ENCODE assay signal across 8 cellular contexts in genomic region chr20:43914286-43914685, GRCh38. TPM values are rescaled to one million over a fixed set of nuclear protein-coding genes. Genes with fewer than 3 reads are reported as not detected.
A peak's percentile ranks its signal among the peaks of the same experiment; 100 is the strongest.
DNase-seq lines count a peak whose midpoint lies in the region; ATAC-seq and TF ChIP-seq lines count a peak whose summit lies in the region.

No MANE protein-coding gene starts in this region.

- intact Hi-C loops in spleen (cut with DNase I; ENCODE audit: low total_unique reads) (no loop called here), head of caudate nucleus (cut with DNase I) (no loop called here)

- H3K4me3 ChIP-seq in BLaER1, result peak overlapping the region; percentile 67
- H3K4me3 ChIP-seq in epithelial cell of proximal tubule (ENCODE audit: low read depth, low read length), result peak overlapping the region; percentile 46
- peak overlapping the region in 6 of 8 donors; percentile 17 to 69 (median 40) for H3K4me3 ChIP-seq in spleen
- H3K4me3 ChIP-seq in WERI-Rb-1 (ENCODE audit: low read depth, low read length), result no peak overlapping the region

- H3K27ac ChIP-seq in BLaER1, result 0 out of 2 replicates have a peak overlapping the region, but pooled peaks have one; percentile 58
- peak overlapping the region; percentile 16 for H3K27ac ChIP-seq in RWPE1
- no peak overlapping the region for H3K27ac ChIP-seq in spleen
- H3K27ac ChIP-seq in WERI-Rb-1, result no peak overlapping the region

- H4K20me1 ChIP-seq in BLaER1, result 0 out of 2 replicates have a peak, but pooled peaks cover 5% of the 10 kb centered on the region

- H3K4me1 ChIP-seq in BLaER1 (peaks cover 14% of the 10 kb centered on the region), spleen (peaks cover 5 to 28% (median 17%) of the 10 kb centered on the region in 6 donors)

- DNase-seq in RWPE1 (ENCODE audit: low spot score) (peak; percentile 45), epithelial cell of proximal tubule (ENCODE audit: low read depth) (no peak), spleen (no peak), WERI-Rb-1 (no peak), head of caudate nucleus (no peak)

- peaks cover 18% of the 10 kb centered on the region for H3K27me3 ChIP-seq in BLaER1
- peaks cover 0 to 59% (median 37%) of the 10 kb centered on the region in 7 donors for H3K27me3 ChIP-seq in spleen (replicated peaks in 1 of 7)
- H3K27me3 ChIP-seq in WERI-Rb-1 (ENCODE audit: insufficient read depth, low read depth, severe bottlenecking), result peaks cover 67% of the 10 kb centered on the region

- H3K4me2 ChIP-seq in BLaER1, result peak overlapping the region; percentile 69

- POLR2A ChIA-PET in RWPE1 (lab: Yijun Ruan, JAX; ENCODE audit: low non-redundant PET), result no interaction called here

- no peaks in the 10 kb centered on the region for H3K36me3 ChIP-seq in BLaER1
- H3K36me3 ChIP-seq in spleen, result no peaks in the 10 kb centered on the region
- no peaks in the 10 kb centered on the region for H3K36me3 ChIP-seq in WERI-Rb-1

- ATAC-seq in GM21423 (IDR thresholded peaks at IDR 0.05; ENCODE audit: unreplicated experiment) (peak; percentile 8), GM18520 (IDR thresholded peaks at IDR 0.05; ENCODE audit: unreplicated experiment) (no peak)

- H3K9ac ChIP-seq in BLaER1, result peak overlapping the region; percentile 65; the same call in 1 of the 2 replicates

- H3K9me3 ChIP-seq in BLaER1 (peaks cover 37% of the 10 kb centered on the region), spleen (peaks cover 0 to 27% (median 13%) of the 10 kb centered on the region in 8 donors), WERI-Rb-1 (ENCODE audit: severe bottlenecking) (peaks cover 14% of the 10 kb centered on the region)

- TF ChIP-seq CTCF in RWPE1 (conservative IDR thresholded peaks at IDR 0.05; ENCODE audit: low read depth) (no peak), epithelial cell of proximal tubule (conservative IDR thresholded peaks at IDR 0.05; ENCODE audit: low read depth, low read length) (no peak), spleen (IDR thresholded peaks at IDR 0.05 in 8 of 11, conservative IDR thresholded peaks at IDR 0.05 in 3 of 11) (no peak), WERI-Rb-1 (IDR thresholded peaks at IDR 0.05; ENCODE audit: low read depth, low read length) (no peak)

- CTCF ChIA-PET in RWPE1 (lab: Yijun Ruan, JAX), result interaction anchor here (0.6 kb wide), 3 partner anchors 104 to 828 kb away, joined by 3 to 4 read pairs (median 3); no protein-coding TSS in a partner anchor

- no peak for TF ChIP-seq POLR2A in spleen (IDR thresholded peaks at IDR 0.05)

- WGBS in spleen, 5 donors, result 7 to 22% (median 15%) methylated on average over 5 to 32 of the region's 32 CpGs

RNA-seq across cellular contexts. Expression of gene TOX2, which starts 0.4 kb away (rescaled TPM):
- 2.0 and 2.5 TPM in 2 replicates for total RNA-seq in epithelial cell of proximal tubule
- 1 to 10 TPM; 1.1 to 6.4 (median 5.3) TPM for total RNA-seq in spleen
- polyA plus RNA-seq in spleen, result 1 to 10 TPM; 3.4 to 4.9 (median 3.5) TPM

Comparison
In these comparisons a context has a peak if more than half of its experiments do, and no peak if none do; other contexts are left out.
1. H3K27ac ChIP-seq: peak in BLaER1 (single experiment) and RWPE1 (single experiment); none in spleen (0 of 8) and WERI-Rb-1 (single experiment).